In the genomic region with DNA sequence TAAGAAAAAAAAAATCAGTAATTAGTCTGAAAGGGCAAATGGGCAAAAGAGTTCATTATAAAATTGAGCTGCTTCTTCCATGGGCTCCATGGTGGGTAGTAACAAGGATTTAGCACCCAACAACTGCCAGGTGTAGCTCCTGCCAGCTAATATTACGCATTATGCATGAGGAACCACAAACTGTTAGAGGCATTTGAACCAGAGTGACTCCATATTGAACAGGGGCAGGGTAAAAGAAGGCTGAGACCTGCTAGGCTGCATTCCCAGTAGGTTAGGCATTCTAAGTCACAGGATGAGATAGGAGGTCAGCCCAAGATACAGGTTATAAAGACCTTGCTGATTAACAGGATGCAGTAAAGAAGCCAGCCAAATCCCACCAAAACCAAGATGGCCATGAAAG, we compare ENCODE assay signal across 1 cellular context.
TF ChIP-seq lines count a peak whose summit lies in the region.

No MANE protein-coding gene starts in this region.

TF ChIP-seq in K562, 482 proteins besides CTCF, POLR2A, EP300 and RAD21 (continued from another document):
- TF ChIP-seq TSHZ1 (CRISPR knock-in tag; IDR thresholded peaks at IDR 0.05) (peak; percentile 25; the same call in 1 of the 2 replicates), CREB3 (tag; conservative IDR thresholded peaks at IDR 0.05; ENCODE audit: low read depth) (peak; percentile 74), ZNF740 (CRISPR knock-in tag; IDR thresholded peaks at IDR 0.05) (no peak), ZNF740 (tag; IDR thresholded peaks at IDR 0.05) (peak in 1 of 2 experiments; percentile 93; a peak in 2 of 4 replicates), KLF1 (tag; IDR thresholded peaks at IDR 0.05) (peak; percentile 44; the same call in 1 of the 2 replicates), THRB (CRISPR knock-in tag; conservative IDR thresholded peaks at IDR 0.05) (0 out of 2 replicates have a peak, but pooled peaks have one; percentile 41), ZNF253 (CRISPR knock-in tag; conservative IDR thresholded peaks at IDR 0.05) (0 out of 2 replicates have a peak, but pooled peaks have one; percentile 42), ZNF639 (CRISPR knock-in tag; conservative IDR thresholded peaks at IDR 0.05 in 1 of 2, IDR thresholded peaks at IDR 0.05 in 1 of 2) (peak in 1 of 2 experiments; percentile 71; a peak in 1 of 4 replicates), NR2C1 (IDR thresholded peaks at IDR 0.05) (no peak), NR2C1 (tag; IDR thresholded peaks at IDR 0.05) (peak; percentile 76), TAF7 (tag; IDR thresholded peaks at IDR 0.05) (0 out of 2 replicates have a peak, but pooled peaks have one; percentile 11), ZNF143 (CRISPR knock-in tag; IDR thresholded peaks at IDR 0.05) (no peak)
- TF ChIP-seq, protein P1, sequence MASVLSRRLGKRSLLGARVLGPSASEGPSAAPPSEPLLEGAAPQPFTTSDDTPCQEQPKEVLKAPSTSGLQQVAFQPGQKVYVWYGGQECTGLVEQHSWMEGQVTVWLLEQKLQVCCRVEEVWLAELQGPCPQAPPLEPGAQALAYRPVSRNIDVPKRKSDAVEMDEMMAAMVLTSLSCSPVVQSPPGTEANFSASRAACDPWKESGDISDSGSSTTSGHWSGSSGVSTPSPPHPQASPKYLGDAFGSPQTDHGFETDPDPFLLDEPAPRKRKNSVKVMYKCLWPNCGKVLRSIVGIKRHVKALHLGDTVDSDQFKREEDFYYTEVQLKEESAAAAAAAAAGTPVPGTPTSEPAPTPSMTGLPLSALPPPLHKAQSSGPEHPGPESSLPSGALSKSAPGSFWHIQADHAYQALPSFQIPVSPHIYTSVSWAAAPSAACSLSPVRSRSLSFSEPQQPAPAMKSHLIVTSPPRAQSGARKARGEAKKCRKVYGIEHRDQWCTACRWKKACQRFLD (CRISPR knock-in tag; IDR thresholded peaks at IDR 0.05): peak; percentile 90
